Comparison of ENCODE assay signal across 8 cellular contexts in genomic region chr16:2520097-2520783, GRCh38. TPM values are rescaled to one million over a fixed set of nuclear protein-coding genes. Genes with fewer than 3 reads are reported as not detected.
DNase-seq lines count a peak whose midpoint lies in the region; ATAC-seq and TF ChIP-seq lines count a peak whose summit lies in the region.

Gene AMDHD2 (plus strand): TSS chr16:2520371. CDS start chr16:2520459, 88 bp downstream.

- H3K9me3 ChIP-seq in colonic mucosa: no peaks in the 10 kb centered on the region

- in situ Hi-C loops in G401 (cut with HindIII; ENCODE audit: low sequenced_read_pairs): loop anchor here (25.0 kb wide), 1 partner anchor 358 kb away; the partner anchor contains the start of gene TRAF7

- H3K36me3 ChIP-seq in colonic mucosa: no peaks in the 10 kb centered on the region

- H3K4me3 ChIP-seq in colonic mucosa: peak within 1 kb of the TSS; percentile 60

- H3K9ac ChIP-seq in colonic mucosa (ENCODE audit: low read depth in 2 of 2, low read length in 2 of 2): peak within 1 kb of the TSS; percentile 65 to 76

- H3K27me3 ChIP-seq in colonic mucosa: no peaks in the 10 kb centered on the region

- intact Hi-C loops in colonic mucosa (cut with DNase I) (no loop called here), left colon (cut with DNase I, micrococcal nuclease) (no loop called here)

- TF ChIP-seq CTCF in colonic mucosa (IDR thresholded peaks at IDR 0.05): no peak

- H3K27ac ChIP-seq in colonic mucosa: peak within 1 kb of the TSS; percentile 79

- DNase-seq in G401 (ENCODE audit: low spot score): peak; percentile 80
- peak; percentile 73 to 82 for DNase-seq in NCI-H524 (lab: John Stamatoyannopoulos, UW)
- DNase-seq in activated CD4-positive, alpha-beta T cell treated with anti-CD3 and anti-CD28 coated beads for 48 hours: peak; percentile 94
- peak; percentile 89 for DNase-seq in colonic mucosa
- peak; percentile 91 to 95 for DNase-seq in left colon
- peak; percentile 83 to 86 (median 86) for DNase-seq in stimulated activated CD4-positive, alpha-beta T cell treated with anti-CD3 and anti-CD28 coated beads, Interleukin-1b, Interleukin-23, amount 100 ng/mL, for 24 hours (ENCODE audit: low read depth in 4 of 4, low spot score in 1 of 4)

- peaks cover 37% of the 10 kb centered on the region for H3K4me1 ChIP-seq in colonic mucosa

- ATAC-seq in HG03175 (IDR thresholded peaks at IDR 0.05; ENCODE audit: unreplicated experiment): peak; percentile 56
- ATAC-seq in left colon: peak; percentile 76
- ATAC-seq in HG03442 (IDR thresholded peaks at IDR 0.05; ENCODE audit: unreplicated experiment): no peak

RNA-seq across cellular contexts. Expression of gene AMDHD2, which starts in this region (rescaled TPM):
- total RNA-seq in G401 (2014; rRNA removed; shearing (Covaris generic)): 75.0 and 86.2 TPM in 2 replicates
- 10 to 100 TPM; 19.4 to 31.6 TPM for total RNA-seq in colonic mucosa
- total RNA-seq in left colon: 10 to 100 TPM; 31.5 to 31.7 TPM
